In the genomic region with DNA sequence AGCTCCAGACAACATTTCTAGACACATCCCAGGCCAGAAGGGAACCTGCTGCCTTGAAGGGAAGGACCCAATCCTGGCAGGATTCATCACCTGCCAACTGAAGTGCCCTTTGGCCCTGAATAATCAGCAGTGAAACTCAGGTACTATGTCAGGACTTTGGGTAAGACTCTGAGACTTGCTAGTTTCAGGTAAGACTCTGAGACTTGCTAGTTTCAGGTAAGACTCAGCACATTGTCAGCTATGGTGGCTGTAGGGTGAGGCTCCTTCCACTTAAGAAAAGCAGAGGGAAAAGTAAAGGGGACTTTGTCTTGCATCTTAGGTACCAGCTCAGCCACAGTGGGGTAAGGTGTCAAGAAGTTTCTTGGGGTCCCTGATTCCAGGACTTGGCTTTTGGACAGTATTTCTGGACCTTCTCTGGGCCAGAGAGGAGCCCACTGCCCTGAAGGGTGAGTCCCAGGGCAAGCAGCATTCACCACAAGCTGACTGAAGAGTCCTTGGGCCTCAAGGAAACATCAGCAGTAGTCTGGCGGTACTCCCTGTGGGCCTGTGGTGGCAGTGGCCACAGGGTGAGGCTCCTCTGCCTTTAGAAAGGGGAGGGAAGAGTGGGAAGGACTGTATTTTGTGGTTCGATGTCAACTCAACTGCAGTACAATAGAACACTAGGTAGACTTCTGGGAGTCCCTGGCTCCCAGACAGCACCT, we compare ENCODE assay signal across 23 cellular contexts. TPM values are rescaled to one million over a fixed set of nuclear protein-coding genes. Genes with fewer than 3 reads are reported as not detected.
DNase-seq lines count a peak whose midpoint lies in the region; ATAC-seq, FAIRE-seq and TF ChIP-seq lines count a peak whose summit lies in the region.
"Had no signal": no experiment of that assay in that cellular context is flagged by ENCODE, and none has a peak within 500 bp of the region (broad histone marks: within the 10 kb centered on the region; RNA-seq: fewer than 3 reads in every experiment).

No MANE protein-coding gene starts in this region.

- DNase-seq in GM19239 (ENCODE audit: insufficient read length, low spot score): no peak
- no peak for DNase-seq in osteocyte (ENCODE audit: extremely low spot score, unreplicated experiment)
- DNase-seq in PC-3: no peak
- DNase-seq in activated naive CD4-positive, alpha-beta T cell treated with anti-CD3 and anti-CD28 coated beads, Interleukin-2, amount 50 U/mL, for 72 hours (ENCODE audit: low spot score in 2 of 2): no peak
- DNase-seq in activated naive CD8-positive, alpha-beta T cell treated with anti-CD3 and anti-CD28 coated beads for 36 hours: no peak
- DNase-seq in HuH-7.5 (ENCODE audit: low spot score): no peak
- DNase-seq: activated CD8-positive, alpha-beta T cell treated with anti-CD3 and anti-CD28 coated beads for 36 hours; activated naive CD8-positive, alpha-beta T cell treated with anti-CD3 and anti-CD28 coated beads, Interleukin-2, amount 10 ng/mL, durations not matched to agents 7 days and 5 days; activated T-cell treated with anti-CD3 and anti-CD28 coated beads, Interleukin-2, amount 50 U/mL, for 4 hours; DMS 273 treated with DMSO at 0.1 percent for 48 hours; Kasumi-1; NCI-H1436 treated with DMSO at 0.1 percent for 48 hours; NCI-H226; stimulated activated naive CD4-positive, alpha-beta T cell treated with Interleukin-2 at 50 U/mL for 16 hours had no signal

- peak; percentile 61 for FAIRE-seq in GM19239 (lab: Jason Lieb, UNC)

- no peak overlapping the region for H3K4me2 ChIP-seq in PC-3 (ENCODE audit: low read length)

- POLR2A ChIA-PET in PC-3 (lab: Charles Lee; ENCODE audit: unreplicated experiment): no interaction called here

- ATAC-seq in HG02571 (IDR thresholded peaks at IDR 0.05; ENCODE audit: unreplicated experiment) (peak; percentile 52), HG03520 (IDR thresholded peaks at IDR 0.05; ENCODE audit: unreplicated experiment) (peak; percentile 38), PC-3 (no peak)
- ATAC-seq in activated naive CD4-positive, alpha-beta T cell treated with anti-CD3 and anti-CD28 coated beads, Interleukin-2, amount 50 U/mL, for 72 hours: no peak
- ATAC-seq: activated CD8-positive, alpha-beta T cell treated with anti-CD3 and anti-CD28 coated beads for 36 hours; activated T-cell treated with anti-CD3 and anti-CD28 coated beads, Interleukin-2, amount 50 U/mL, for 4 hours; gastroesophageal sphincter; left lobe of liver had no signal

- intact Hi-C loops in PC-3 (cut with micrococcal nuclease): loop anchor here (10.0 kb wide), 1 partner anchor 500 kb away; no protein-coding TSS in a partner anchor

- H3K79me2 ChIP-seq in PC-3 (ENCODE audit: low read length): no peaks in the 10 kb centered on the region

- CTCF ChIA-PET in PC-3 (lab: Charles Lee): no interaction called here

- no peaks in the 10 kb centered on the region for H3K27me3 Mint-ChIP-seq in osteocyte (ENCODE audit: unreplicated experiment)
- peaks cover 8% of the 10 kb centered on the region for H3K27me3 Mint-ChIP-seq in activated naive CD8-positive, alpha-beta T cell treated with anti-CD3 and anti-CD28 coated beads for 36 hours
- H3K27me3 Mint-ChIP-seq: activated CD8-positive, alpha-beta T cell treated with anti-CD3 and anti-CD28 coated beads for 36 hours; activated naive CD8-positive, alpha-beta T cell treated with anti-CD3 and anti-CD28 coated beads, Interleukin-2, amount 10 ng/mL, durations not matched to agents 7 days and 5 days; dendritic cell treated with granulocyte-macrophage colony-stimulating factor and Interleukin-4, amounts not matched to agents 40 ng/mL and 50 ng/mL, for 4 days; type B pancreatic cell had no signal

- no peaks in the 10 kb centered on the region for H3K27me3 ChIP-seq in PC-3 (ENCODE audit: low read length)
- H3K27me3 ChIP-seq: gastroesophageal sphincter, right atrium auricular region had no signal

- no peak for TF ChIP-seq CTCF in osteocyte (IDR thresholded peaks at IDR 0.05)
- TF ChIP-seq CTCF in PC-3 (conservative IDR thresholded peaks at IDR 0.05; ENCODE audit: low read depth, low read length): no peak

- H2AFZ ChIP-seq in PC-3 (ENCODE audit: low read length): no peak overlapping the region

- H3F3A ChIP-seq in PC-3 (ENCODE audit: low read length, unreplicated experiment): no peaks in the 10 kb centered on the region

- H4K20me1 ChIP-seq in PC-3 (ENCODE audit: low read length): no peaks in the 10 kb centered on the region

- H3K9me3 Mint-ChIP-seq in osteocyte (ENCODE audit: unreplicated experiment): no peaks in the 10 kb centered on the region
- no peaks in the 10 kb centered on the region for H3K9me3 Mint-ChIP-seq in activated naive CD4-positive, alpha-beta T cell treated with anti-CD3 and anti-CD28 coated beads, Interleukin-2, amount 50 U/mL, for 72 hours
- H3K9me3 Mint-ChIP-seq in activated naive CD8-positive, alpha-beta T cell treated with anti-CD3 and anti-CD28 coated beads for 36 hours: no peaks in the 10 kb centered on the region
- H3K9me3 Mint-ChIP-seq: activated CD8-positive, alpha-beta T cell treated with anti-CD3 and anti-CD28 coated beads for 36 hours; activated T-cell treated with anti-CD3 and anti-CD28 coated beads, Interleukin-2, amount 50 U/mL, for 4 hours; brain; dendritic cell treated with granulocyte-macrophage colony-stimulating factor and Interleukin-4, amounts not matched to agents 40 ng/mL and 50 ng/mL, for 4 days; type B pancreatic cell had no signal

- H3K36me3 ChIP-seq in PC-3 (ENCODE audit: low read depth, low read length): no peaks in the 10 kb centered on the region
- H3K36me3 ChIP-seq: gastroesophageal sphincter, right atrium auricular region had no signal

- H3K9me3 ChIP-seq in PC-3 (ENCODE audit: low read length): no peaks in the 10 kb centered on the region
- H3K9me3 ChIP-seq: gastroesophageal sphincter, right atrium auricular region had no signal

- peak overlapping the region; percentile 12 for H3K27ac Mint-ChIP-seq in osteocyte (ENCODE audit: unreplicated experiment)
- no peak overlapping the region for H3K27ac Mint-ChIP-seq in activated naive CD4-positive, alpha-beta T cell treated with anti-CD3 and anti-CD28 coated beads, Interleukin-2, amount 50 U/mL, for 72 hours
- H3K27ac Mint-ChIP-seq in activated naive CD8-positive, alpha-beta T cell treated with anti-CD3 and anti-CD28 coated beads for 36 hours: no peak overlapping the region
- H3K27ac Mint-ChIP-seq: activated CD8-positive, alpha-beta T cell treated with anti-CD3 and anti-CD28 coated beads for 36 hours; activated naive CD8-positive, alpha-beta T cell treated with anti-CD3 and anti-CD28 coated beads, Interleukin-2, amount 10 ng/mL, durations not matched to agents 7 days and 5 days; brain; dendritic cell treated with granulocyte-macrophage colony-stimulating factor and Interleukin-4, amounts not matched to agents 40 ng/mL and 50 ng/mL, for 4 days; type B pancreatic cell had no signal

- peaks cover 37% of the 10 kb centered on the region for H3K4me1 Mint-ChIP-seq in osteocyte (ENCODE audit: unreplicated experiment)
- peaks cover 3% of the 10 kb centered on the region for H3K4me1 Mint-ChIP-seq in activated naive CD8-positive, alpha-beta T cell treated with anti-CD3 and anti-CD28 coated beads for 36 hours
- H3K4me1 Mint-ChIP-seq: brain had no signal

- BruUV-seq in PC-3 (replicated peaks; lab: Mats Ljungman, UMichigan): no TSS peak

- H3K4me3 Mint-ChIP-seq in osteocyte (ENCODE audit: unreplicated experiment): no peak overlapping the region
- H3K4me3 Mint-ChIP-seq in activated naive CD8-positive, alpha-beta T cell treated with anti-CD3 and anti-CD28 coated beads for 36 hours: no peak overlapping the region
- H3K4me3 Mint-ChIP-seq: activated CD8-positive, alpha-beta T cell treated with anti-CD3 and anti-CD28 coated beads for 36 hours; activated naive CD8-positive, alpha-beta T cell treated with anti-CD3 and anti-CD28 coated beads, Interleukin-2, amount 10 ng/mL, durations not matched to agents 7 days and 5 days; activated T-cell treated with anti-CD3 and anti-CD28 coated beads, Interleukin-2, amount 50 U/mL, for 4 hours; brain; dendritic cell treated with granulocyte-macrophage colony-stimulating factor and Interleukin-4, amounts not matched to agents 40 ng/mL and 50 ng/mL, for 4 days; type B pancreatic cell had no signal

- H3K4me1 ChIP-seq in PC-3 (ENCODE audit: insufficient read depth, low read length): peaks cover 45% of the 10 kb centered on the region
- H3K4me1 ChIP-seq: gastroesophageal sphincter, right atrium auricular region had no signal

- H3K4me3 ChIP-seq in PC-3 (ENCODE audit: low read length): no peak overlapping the region
- H3K4me3 ChIP-seq: gastroesophageal sphincter, right atrium auricular region had no signal

- H3K36me3 Mint-ChIP-seq in osteocyte (ENCODE audit: unreplicated experiment): no peaks in the 10 kb centered on the region
- H3K36me3 Mint-ChIP-seq in activated naive CD4-positive, alpha-beta T cell treated with anti-CD3 and anti-CD28 coated beads, Interleukin-2, amount 50 U/mL, for 72 hours: no peaks in the 10 kb centered on the region
- H3K36me3 Mint-ChIP-seq in activated naive CD8-positive, alpha-beta T cell treated with anti-CD3 and anti-CD28 coated beads for 36 hours: no peaks in the 10 kb centered on the region
- H3K36me3 Mint-ChIP-seq: activated naive CD8-positive, alpha-beta T cell treated with anti-CD3 and anti-CD28 coated beads, Interleukin-2, amount 10 ng/mL, durations not matched to agents 7 days and 5 days; brain; type B pancreatic cell had no signal

- no peak overlapping the region for H3K27ac ChIP-seq in PC-3 (ENCODE audit: low read length)
- H3K27ac ChIP-seq: gastroesophageal sphincter, right atrium auricular region, VCaP had no signal

- no peak overlapping the region for H3K9ac ChIP-seq in PC-3 (ENCODE audit: low read length)

- H3K9me2 ChIP-seq in PC-3 (replicated peaks; ENCODE audit: low read length): no peaks in the 10 kb centered on the region

RNA-seq across cellular contexts. Expression of gene COL8A1, which starts 13.7 kb away (rescaled TPM):
- total RNA-seq in osteocyte (3,389 and 3,403 TPM in 2 replicates), PC-3 (2014; rRNA removed) (2.4 and 3.8 TPM in 2 replicates)
- total RNA-seq in activated naive CD4-positive, alpha-beta T cell treated with anti-CD3 and anti-CD28 coated beads, Interleukin-2, amount 50 U/mL, for 72 hours: under 1 TPM in 1 of 2 donors, not detected in 1; 0.07 TPM
- total RNA-seq in activated naive CD8-positive, alpha-beta T cell treated with anti-CD3 and anti-CD28 coated beads for 36 hours: not detected
- total RNA-seq: activated CD8-positive, alpha-beta T cell treated with anti-CD3 and anti-CD28 coated beads for 36 hours; activated naive CD8-positive, alpha-beta T cell treated with anti-CD3 and anti-CD28 coated beads, Interleukin-2, amount 10 ng/mL, durations not matched to agents 7 days and 5 days had no signal

Comparison
In these comparisons a context has a peak if more than half of its experiments do, and no peak if none do; other contexts are left out.
1. ATAC-seq: peak in HG02571 (single experiment) and HG03520 (single experiment); none in PC-3 (single experiment) and activated naive CD4-positive, alpha-beta T cell treated with anti-CD3 and anti-CD28 coated beads, Interleukin-2, amount 50 U/mL, for 72 hours (0 of 2).
2. RNA of gene COL8A1, which starts 13.7 kb away (total RNA-seq): 3,389 to 3,403 TPM in osteocyte; 2.4 to 3.8 TPM in PC-3, 0.07 TPM in activated naive CD4-positive, alpha-beta T cell treated with anti-CD3 and anti-CD28 coated beads, Interleukin-2, amount 50 U/mL, for 72 hours and not detected in activated naive CD8-positive, alpha-beta T cell treated with anti-CD3 and anti-CD28 coated beads for 36 hours; every median in the first group is over 100 times any median in the second.